ENCODE assay signal across 8 cellular contexts in genomic region chr20:45407067-45407745, GRCh38. TPM values are rescaled to one million over a fixed set of nuclear protein-coding genes. Genes with fewer than 3 reads are reported as not detected.
DNase-seq lines count a peak whose midpoint lies in the region; ATAC-seq and TF ChIP-seq lines count a peak whose summit lies in the region.

No MANE protein-coding gene starts in this region.

- peak in 3 of 4 experiments; percentile 6 to 53 (median 8) for ATAC-seq in T-cell (replicated peaks in 1 of 4)
- peak; percentile 58 for ATAC-seq in upper lobe of right lung
- no peak for ATAC-seq in HG03354 (IDR thresholded peaks at IDR 0.05; ENCODE audit: poor library complexity, severe bottlenecking, unreplicated experiment)

- no peak for TF ChIP-seq CTCF in upper lobe of right lung (IDR thresholded peaks at IDR 0.05)

- H3K27me3 ChIP-seq in esophagus (ENCODE audit: control insufficient read depth in 1 of 2, insufficient read depth in 2 of 2, low read length in 2 of 2) (no peaks in the 10 kb centered on the region), mononuclear cell (ENCODE audit: insufficient read depth, low read length) (peaks cover 8% of the 10 kb centered on the region), upper lobe of right lung (no peaks in the 10 kb centered on the region)

- intact Hi-C loops in upper lobe of right lung (cut with DNase I): no loop called here

- H3K36me3 ChIP-seq in esophagus (ENCODE audit: control insufficient read depth in 2 of 2, insufficient read depth in 2 of 2, low read length in 1 of 2): peaks cover 0 to 9% of the 10 kb centered on the region in 2 donors
- H3K36me3 ChIP-seq in upper lobe of right lung: peaks cover 31% of the 10 kb centered on the region

- CTCF ChIA-PET in T-cell (lab: Charles Lee): interaction anchor here (0.6 to 1.6 kb wide), 5 partner anchors 9 to 44 kb away, joined by 3 to 5 read pairs (median 4); partner anchors contain the start of genes PIGT (in 1 of the 2) and SYS1 (in 1 of the 2)

- WGBS in esophagus, 2 donors: 12 to 13% methylated on average over 30 of the region's 30 CpGs

- peak overlapping the region; percentile 60 to 64 for H3K27ac Mint-ChIP-seq in T-cell

- H3K9me3 ChIP-seq in esophagus (ENCODE audit: control insufficient read depth in 2 of 2, insufficient read depth in 1 of 2, low read depth in 1 of 2, low read length in 1 of 2) (no peaks in the 10 kb centered on the region), mononuclear cell (ENCODE audit: low read depth, low read length) (no peaks in the 10 kb centered on the region), upper lobe of right lung (no peaks in the 10 kb centered on the region)

- peak overlapping the region; percentile 86 to 89 for H3K27ac ChIP-seq in esophagus (ENCODE audit: low read depth in 2 of 2, low read length in 1 of 2)
- H3K27ac ChIP-seq in upper lobe of right lung: peak overlapping the region; percentile 88

- peaks cover 22 to 24% (median 22%) of the 10 kb centered on the region in 3 donors for H3K4me1 Mint-ChIP-seq in T-cell

- H3K4me3 Mint-ChIP-seq in T-cell: peak overlapping the region; percentile 82 to 83 (median 82)

- peaks cover 0 to 3% of the 10 kb centered on the region in 2 donors for H3K27me3 Mint-ChIP-seq in T-cell

- H3K4me1 ChIP-seq in esophagus (ENCODE audit: control insufficient read depth in 2 of 2, insufficient read depth in 2 of 2, low read length in 1 of 2): peaks cover 3 to 14% of the 10 kb centered on the region in 2 donors
- H3K4me1 ChIP-seq in mononuclear cell (ENCODE audit: insufficient read depth, low read length): peaks cover 31% of the 10 kb centered on the region
- H3K4me1 ChIP-seq in upper lobe of right lung: peaks cover 18% of the 10 kb centered on the region

- no peaks in the 10 kb centered on the region for H3K9me3 Mint-ChIP-seq in T-cell

- peak in 2 of 3 experiments; percentile 72 to 78 for DNase-seq in NCI-H1417 (lab: John Stamatoyannopoulos, UW)
- DNase-seq in NCI-H1417 treated with DMSO at 0.1 percent for 48 hours (lab: John Stamatoyannopoulos, UW): no peak
- peak in 2 of 34 experiments; percentile 10 to 16 for DNase-seq in T-cell
- DNase-seq in upper lobe of right lung: peak; percentile 78
- DNase-seq in KBM-7: no peak

- in situ Hi-C loops in KBM-7 (cut with MboI; ENCODE audit: low pct_unique_long_range_greater_than_20kb, low sequenced_read_pairs): no loop called here

- peaks cover 8% of the 10 kb centered on the region for H3K36me3 Mint-ChIP-seq in T-cell

- peak overlapping the region; percentile 71 to 77 for H3K4me3 ChIP-seq in esophagus (ENCODE audit: low read depth in 1 of 2, low read length in 2 of 2)
- H3K4me3 ChIP-seq in mononuclear cell (ENCODE audit: low read length): peak overlapping the region; percentile 57
- H3K4me3 ChIP-seq in upper lobe of right lung: peak overlapping the region; percentile 86

- POLR2A ChIA-PET in T-cell (lab: Charles Lee): interaction anchor here in 1 of 2 donors (0.6 to 1.8 kb wide), 4 partner anchors 9 to 43 kb away, joined by 3 to 7 read pairs (median 4); partner anchors contain the start of gene PIGT

RNA-seq across cellular contexts. Expression of gene DBNDD2, which starts 0.9 kb away (rescaled TPM):
- 10 to 100 TPM; 10.1 to 16.8 (median 14.8) TPM for total RNA-seq in T-cell
- 10 to 100 TPM; 31.0 to 65.1 TPM for polyA plus RNA-seq in esophagus
- total RNA-seq in mononuclear cell: 6.6 TPM
- 66.2 TPM for total RNA-seq in upper lobe of right lung

RNA-seq across cellular contexts. Expression of gene PIGT, which starts 8.7 kb away (rescaled TPM):
- total RNA-seq in T-cell (100 to 1,000 TPM in 2 of 5 donors, 10 to 100 TPM in 3; 76.6 to 140 (median 79.4) TPM), mononuclear cell (57.9 TPM), upper lobe of right lung (66.3 TPM)
- polyA plus RNA-seq in esophagus: 10 to 100 TPM; 38.7 to 40.9 TPM

RNA-seq across cellular contexts. Expression of gene TP53TG5, which starts 29.1 kb away (rescaled TPM):
- under 1 TPM in 3 of 5 donors, not detected in 2; 0.10 to 0.23 (median 0.16) TPM for total RNA-seq in T-cell
- polyA plus RNA-seq in esophagus: under 1 TPM in 1 of 2 donors, not detected in 1; 0.13 TPM
- total RNA-seq in mononuclear cell: under 0.01 TPM
- total RNA-seq in upper lobe of right lung: not detected

RNA-seq across cellular contexts. Expression of gene SYS1, which starts 44.2 kb away (rescaled TPM):
- total RNA-seq in T-cell (10 to 100 TPM; 53.1 to 86.9 (median 58.2) TPM), mononuclear cell (63.8 TPM), upper lobe of right lung (46.5 TPM)
- 10 to 100 TPM in 1 of 2 donors, 1 to 10 TPM in 1; 8.4 to 16.5 TPM for polyA plus RNA-seq in esophagus

RNA-seq across cellular contexts. Expression of gene SDC4, which starts 59.0 kb away (rescaled TPM):
- total RNA-seq in T-cell: 1 to 10 TPM in 4 of 5 donors, under 1 TPM in 1; 0.68 to 4.4 (median 3.5) TPM
- 10 to 100 TPM; 49.4 to 64.6 TPM for polyA plus RNA-seq in esophagus
- total RNA-seq in mononuclear cell: 17.1 TPM
- total RNA-seq in upper lobe of right lung: 345 TPM

Comparison
In these comparisons a context has a peak if more than half of its experiments do, and no peak if none do; other contexts are left out.
1. DNase-seq: peak in NCI-H1417 (2 of 3) and upper lobe of right lung (single experiment); none in NCI-H1417 treated with DMSO at 0.1 percent for 48 hours (single experiment) and KBM-7 (single experiment).
2. Peak in every context shown above with its lines, with median percentiles within 50 percentile points of each other: H3K4me3 ChIP-seq.